ENCODE assay signal across 8 cellular contexts in the genomic region with DNA sequence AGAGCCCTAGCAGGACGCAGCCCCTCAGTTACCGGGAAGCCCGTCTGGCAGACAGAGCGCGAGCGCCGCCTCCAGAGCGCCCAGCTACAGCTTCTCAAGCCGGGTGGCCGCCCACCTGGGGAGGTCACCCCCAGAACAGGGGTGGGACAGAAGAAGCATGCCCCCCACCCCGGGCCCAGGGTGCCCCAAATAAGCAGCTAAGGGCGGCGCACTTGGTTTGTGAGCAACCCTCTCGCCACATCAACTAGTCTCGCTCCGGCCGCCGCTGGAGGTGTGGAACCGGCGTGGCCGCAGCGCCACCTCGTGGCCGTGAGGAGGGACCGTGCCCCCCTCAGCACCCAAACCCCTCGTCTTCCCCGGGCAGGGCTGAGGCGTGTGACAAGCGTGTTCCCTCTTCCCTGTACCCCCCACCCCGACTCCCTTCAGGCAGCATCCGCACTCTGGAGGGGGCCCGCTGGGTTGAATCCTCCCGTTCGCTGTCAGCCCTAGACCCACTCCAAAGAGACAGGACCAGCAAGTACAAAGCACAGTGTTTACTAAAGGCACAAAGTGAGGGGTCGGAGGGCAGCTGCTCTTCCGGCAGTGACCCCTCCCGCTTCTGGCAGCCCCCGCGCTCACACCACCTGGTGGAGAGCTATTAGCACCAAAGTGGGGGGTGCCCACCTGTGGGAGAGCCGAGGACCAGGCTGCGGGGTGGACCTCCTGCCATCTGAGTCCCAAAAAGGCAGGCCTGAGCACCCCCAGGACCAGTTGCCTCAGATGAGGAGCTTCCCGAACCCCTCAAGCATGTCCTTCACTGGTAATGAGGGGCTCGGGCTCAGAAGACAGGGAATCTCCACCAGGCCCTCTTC. TPM values are rescaled to one million over a fixed set of nuclear protein-coding genes. Genes with fewer than 3 reads are reported as not detected.
A peak's percentile ranks its signal among the peaks of the same experiment; 100 is the strongest.
DNase-seq lines count a peak whose midpoint lies in the region; ATAC-seq and TF ChIP-seq lines count a peak whose summit lies in the region.

No MANE protein-coding gene starts in this region.

- ATAC-seq in HG03139 (IDR thresholded peaks at IDR 0.05; ENCODE audit: unreplicated experiment), result peak; percentile 64

- peak; percentile 26 to 55 for DNase-seq in NCI-H524 (lab: John Stamatoyannopoulos, UW)
- no peak for DNase-seq in NCI-H524 treated with DMSO at 0.1 percent for 48 hours (lab: John Stamatoyannopoulos, UW)
- peak; percentile 48 for DNase-seq in NOMO-1 treated with DMSO at 0.1 percent for 48 hours (lab: John Stamatoyannopoulos, UW; ENCODE audit: unreplicated experiment)
- peak; percentile 37 for DNase-seq in activated CD8-positive, alpha-beta memory T cell treated with anti-CD3 and anti-CD28 coated beads, Interleukin-2, amount 50 U/mL, for 24 hours (ENCODE audit: extremely low read depth)
- peak; percentile 85 for DNase-seq in endothelial cell (ENCODE audit: low spot score)
- peak; percentile 89 for DNase-seq in midbrain (lab: John Stamatoyannopoulos, UW)
- DNase-seq in stimulated activated CD8-positive, alpha-beta memory T cell treated with anti-CD3 and anti-CD28 coated beads, Interleukin-15, amount 100 ng/mL, for 24 hours (ENCODE audit: low read depth), result peak; percentile 71

- H3K9me3 Mint-ChIP-seq in endothelial cell (ENCODE audit: unreplicated experiment), result no peaks in the 10 kb centered on the region

- H3K4me3 Mint-ChIP-seq in endothelial cell (ENCODE audit: unreplicated experiment), result no peak overlapping the region

- H3K36me3 Mint-ChIP-seq in endothelial cell (ENCODE audit: low read depth, unreplicated experiment), result no peaks in the 10 kb centered on the region

- peaks cover 9% of the 10 kb centered on the region for H3K4me1 Mint-ChIP-seq in endothelial cell (ENCODE audit: unreplicated experiment)

- no peak overlapping the region for H3K27ac Mint-ChIP-seq in endothelial cell (ENCODE audit: unreplicated experiment)

- TF ChIP-seq CTCF in endothelial cell (IDR thresholded peaks at IDR 0.05; ENCODE audit: unreplicated experiment), result peak; percentile 94

- H3K27me3 Mint-ChIP-seq in endothelial cell (ENCODE audit: unreplicated experiment), result peaks cover 8% of the 10 kb centered on the region

RNA-seq across cellular contexts. Expression of a gene that starts 45.4 kb away (rescaled TPM):
- total RNA-seq in endothelial cell (ENCODE audit: unreplicated experiment), result 285 TPM

RNA-seq across cellular contexts. Expression of a gene that starts 51.7 kb away (rescaled TPM):
- total RNA-seq in endothelial cell (ENCODE audit: unreplicated experiment), result 10.4 TPM
